22 cellular contexts compared by ENCODE assay signal in the genomic region with DNA sequence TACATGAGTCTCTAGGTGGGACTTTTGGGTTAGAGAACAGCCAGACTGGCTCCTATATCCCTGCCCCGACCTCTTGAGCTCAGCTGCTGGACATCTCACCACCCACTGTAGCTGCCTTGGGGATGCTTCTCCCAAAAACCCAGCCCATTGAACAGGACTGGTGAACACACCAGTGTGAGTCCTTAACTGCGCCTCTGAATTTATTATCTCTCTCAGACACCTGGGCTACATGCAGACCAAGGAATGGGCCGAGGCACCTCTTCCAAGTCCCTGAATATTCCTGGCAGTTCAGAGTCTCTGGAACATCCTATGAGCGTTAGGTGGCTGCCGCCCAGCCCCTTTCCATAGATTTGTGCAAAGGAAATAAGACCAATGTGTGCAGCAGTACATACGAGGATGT.
DNase-seq lines count a peak whose midpoint lies in the region; ATAC-seq and TF ChIP-seq lines count a peak whose summit lies in the region.
"Had no signal": no experiment of that assay in that cellular context is flagged by ENCODE, and none has a peak within 500 bp of the region (broad histone marks: within the 10 kb centered on the region; RNA-seq: fewer than 3 reads in every experiment).

No MANE protein-coding gene starts in this region.

- H3K36me3 Mint-ChIP-seq in activated T-cell treated with anti-CD3 and anti-CD28 coated beads, Interleukin-2, amount 50 U/mL, for 24 hours (ENCODE audit: low read depth), result peaks cover 5% of the 10 kb centered on the region
- H3K36me3 Mint-ChIP-seq in CD14-positive monocyte, result peaks cover 64 to 77% of the 10 kb centered on the region in 2 donors

- peaks cover 70% of the 10 kb centered on the region for H3K79me1 ChIP-seq in mesenchymal stem cell (replicated peaks; ENCODE audit: low read length, poor library complexity, severe bottlenecking)

- no peaks in the 10 kb centered on the region for H3K27me3 ChIP-seq in mesenchymal stem cell (ENCODE audit: control insufficient read depth in 1 of 2, insufficient read depth in 1 of 2, low read length in 2 of 2)
- no peaks in the 10 kb centered on the region for H3K27me3 ChIP-seq in thoracic aorta (replicated peaks; ENCODE audit: insufficient read depth)
- H3K27me3 ChIP-seq: gastrocnemius medialis had no signal

- no peak for ATAC-seq in thoracic aorta (ENCODE audit: insufficient number of reproducible peaks, low FRiP score, low read depth)
- no peak for ATAC-seq in HG03457 (IDR thresholded peaks at IDR 0.05; ENCODE audit: unreplicated experiment)
- ATAC-seq: activated naive CD8-positive, alpha-beta T cell treated with anti-CD3 and anti-CD28 coated beads, Interleukin-2, amount 50 U/mL, for 24 hours; gastrocnemius medialis; SK-N-SH treated with all-trans-retinoic acid at 6 μM for 48 hours had no signal

- H3K27ac ChIP-seq in caudate nucleus (ENCODE audit: low read depth, low read length) (peak overlapping the region; percentile 94), mesenchymal stem cell (ENCODE audit: low read length, poor library complexity, severe bottlenecking) (no peak overlapping the region), thoracic aorta (peak overlapping the region; percentile 77 to 78)
- H3K27ac ChIP-seq: HL-60, RWPE1 had no signal

- no peak overlapping the region for H4K8ac ChIP-seq in mesenchymal stem cell (ENCODE audit: low read length)

- no peak overlapping the region for H2BK12ac ChIP-seq in mesenchymal stem cell (ENCODE audit: low read length in 2 of 2)

- TF ChIP-seq CTCF in thoracic aorta (IDR thresholded peaks at IDR 0.05) (no peak), CD14-positive monocyte (IDR thresholded peaks at IDR 0.05) (no peak)

- no peak for DNase-seq in activated T-cell treated with anti-CD3 and anti-CD28 coated beads, Interleukin-2, amount 50 U/mL, for 24 hours
- no peak for DNase-seq in activated T-cell treated with anti-CD3 and anti-CD28 coated beads, Interleukin-2, amount 50 U/mL, for 1 hour
- DNase-seq in caudate nucleus (lab: John Stamatoyannopoulos, UW) (no peak), mesenchymal stem cell (no peak), thoracic aorta (ENCODE audit: low spot score) (no peak), occipital lobe (lab: John Stamatoyannopoulos, UW) (no peak), CD14-positive monocyte (ENCODE audit: low spot score) (no peak)
- DNase-seq: 8988T; activated CD4-positive, alpha-beta T cell treated with anti-CD3 and anti-CD28 coated beads for 1 hour; activated naive CD8-positive, alpha-beta T cell treated with anti-CD3 and anti-CD28 coated beads, Interleukin-2, amount 50 U/mL, for 24 hours; gastrocnemius medialis; mesendoderm; NCI-H1417 treated with DMSO at 0.1 percent for 48 hours; NCI-H526; stimulated activated CD4-positive, alpha-beta T cell treated with anti-CD3 and anti-CD28 coated beads, Interleukin-2, amount 100 ng/mL, for 24 hours; T1000 had no signal

- no peak overlapping the region for H2BK15ac ChIP-seq in mesenchymal stem cell (ENCODE audit: low read depth, poor library complexity, severe bottlenecking)

- no peak overlapping the region for H3K18ac ChIP-seq in mesenchymal stem cell (ENCODE audit: low read depth in 1 of 2, low read length in 2 of 2)

- no peak overlapping the region for H2BK120ac ChIP-seq in mesenchymal stem cell (ENCODE audit: low read depth, low read length)

- H3K4me1 ChIP-seq in mesenchymal stem cell (ENCODE audit: control insufficient read depth, insufficient read depth, low read depth, low read length) (peaks cover 33% of the 10 kb centered on the region), thoracic aorta (ENCODE audit: control insufficient read depth in 1 of 2, low read depth in 2 of 2) (peaks cover 58 to 89% of the 10 kb centered on the region in 2 donors)

- H2AK5ac ChIP-seq in mesenchymal stem cell (ENCODE audit: low read length, severe bottlenecking), result no peak overlapping the region

- no peak overlapping the region for H3K14ac ChIP-seq in mesenchymal stem cell (ENCODE audit: low read length in 2 of 2)

- H3K4ac ChIP-seq in mesenchymal stem cell (ENCODE audit: low read depth in 1 of 2, low read length in 2 of 2), result no peak overlapping the region

- H2BK5ac ChIP-seq in mesenchymal stem cell (ENCODE audit: low read depth, low read length, poor library complexity, severe bottlenecking), result no peak overlapping the region

- H3K9me3 Mint-ChIP-seq in activated T-cell treated with anti-CD3 and anti-CD28 coated beads, Interleukin-2, amount 50 U/mL, for 24 hours, result no peaks in the 10 kb centered on the region
- no peaks in the 10 kb centered on the region for H3K9me3 Mint-ChIP-seq in CD14-positive monocyte
- H3K9me3 Mint-ChIP-seq: activated naive CD8-positive, alpha-beta T cell treated with anti-CD3 and anti-CD28 coated beads, Interleukin-2, amount 50 U/mL, for 24 hours; activated T-helper 2 cell treated with anti-CD3 and anti-CD28 coated beads, Interferon-gamma antibody, Interleukin-2, Interleukin-4, amounts not matched to agents 10 μg/mL and 5 μg/mL and 100 μg/mL, durations not matched to agents 14 hours and 24 hours and 36 hours; stimulated activated naive CD8-positive, alpha-beta T cell treated with anti-CD3 and anti-CD28 coated beads, Interleukin-15, Interleukin-2, amounts not matched to agents 100 ng/mL and 50 ng/mL, for 24 hours had no signal

- peaks cover 45% of the 10 kb centered on the region for H3K4me1 Mint-ChIP-seq in activated T-cell treated with anti-CD3 and anti-CD28 coated beads, Interleukin-2, amount 50 U/mL, for 24 hours (ENCODE audit: low read depth)
- peaks cover 40% of the 10 kb centered on the region for H3K4me1 Mint-ChIP-seq in CD14-positive monocyte

- H3K4me3 ChIP-seq in mesenchymal stem cell (ENCODE audit: insufficient read depth in 1 of 2, low read depth in 1 of 2, low read length in 2 of 2) (no peak overlapping the region), thoracic aorta (peak overlapping the region; percentile 14)
- H3K4me3 ChIP-seq: gastrocnemius medialis had no signal

- no peak overlapping the region for H2AFZ ChIP-seq in mesenchymal stem cell (ENCODE audit: low read depth, low read length)

- H3K23ac ChIP-seq in mesenchymal stem cell (ENCODE audit: low read length in 2 of 2), result no peak overlapping the region

- H3K36me3 ChIP-seq in mesenchymal stem cell (ENCODE audit: control insufficient read depth in 1 of 2, insufficient read depth in 2 of 2, low read depth in 1 of 2, low read length in 2 of 2), result peaks cover 4 to 33% of the 10 kb centered on the region in 2 experiments
- H3K36me3 ChIP-seq in thoracic aorta, result peaks cover 5% of the 10 kb centered on the region

- peak overlapping the region; percentile 27 for H3K9ac ChIP-seq in mesenchymal stem cell (ENCODE audit: low read length)

- WGBS in mesenchymal stem cell, result 92% methylated on average over 6 of the region's 6 CpGs

- H3K9me3 ChIP-seq in mesenchymal stem cell (ENCODE audit: control insufficient read depth, low read length) (no peaks in the 10 kb centered on the region), thoracic aorta (no peaks in the 10 kb centered on the region)
- H3K9me3 ChIP-seq: gastrocnemius medialis had no signal

- no peak overlapping the region for H3K4me3 Mint-ChIP-seq in activated T-cell treated with anti-CD3 and anti-CD28 coated beads, Interleukin-2, amount 50 U/mL, for 24 hours
- no peak overlapping the region for H3K4me3 Mint-ChIP-seq in CD14-positive monocyte
- H3K4me3 Mint-ChIP-seq: activated naive CD8-positive, alpha-beta T cell treated with anti-CD3 and anti-CD28 coated beads, Interleukin-2, amount 50 U/mL, for 24 hours; stimulated activated naive CD8-positive, alpha-beta T cell treated with anti-CD3 and anti-CD28 coated beads, Interleukin-15, Interleukin-2, amounts not matched to agents 100 ng/mL and 50 ng/mL, for 24 hours had no signal

- peak overlapping the region; percentile 31 for H3K27ac Mint-ChIP-seq in activated T-cell treated with anti-CD3 and anti-CD28 coated beads, Interleukin-2, amount 50 U/mL, for 24 hours
- no peak overlapping the region for H3K27ac Mint-ChIP-seq in CD14-positive monocyte
- H3K27ac Mint-ChIP-seq: activated naive CD8-positive, alpha-beta T cell treated with anti-CD3 and anti-CD28 coated beads, Interleukin-2, amount 50 U/mL, for 24 hours; activated T-helper 2 cell treated with anti-CD3 and anti-CD28 coated beads, Interferon-gamma antibody, Interleukin-2, Interleukin-4, amounts not matched to agents 10 μg/mL and 5 μg/mL and 100 μg/mL, durations not matched to agents 14 hours and 24 hours and 36 hours; stimulated activated naive CD8-positive, alpha-beta T cell treated with anti-CD3 and anti-CD28 coated beads, Interleukin-15, Interleukin-2, amounts not matched to agents 100 ng/mL and 50 ng/mL, for 24 hours had no signal

- H4K91ac ChIP-seq in mesenchymal stem cell (ENCODE audit: low read length), result no peak overlapping the region

- intact Hi-C loops in CD14-positive monocyte (cut with micrococcal nuclease), result no loop called here

- H3K4me2 ChIP-seq in mesenchymal stem cell (ENCODE audit: low read length, poor library complexity, severe bottlenecking), result no peak overlapping the region

- H3K27me3 Mint-ChIP-seq in activated T-cell treated with anti-CD3 and anti-CD28 coated beads, Interleukin-2, amount 50 U/mL, for 24 hours, result no peaks in the 10 kb centered on the region
- H3K27me3 Mint-ChIP-seq in CD14-positive monocyte (ENCODE audit: low read depth in 3 of 3), result peaks cover 1 to 2% (median 2%) of the 10 kb centered on the region in 3 donors
- H3K27me3 Mint-ChIP-seq: activated naive CD8-positive, alpha-beta T cell treated with anti-CD3 and anti-CD28 coated beads, Interleukin-2, amount 50 U/mL, for 24 hours; stimulated activated naive CD8-positive, alpha-beta T cell treated with anti-CD3 and anti-CD28 coated beads, Interleukin-15, Interleukin-2, amounts not matched to agents 100 ng/mL and 50 ng/mL, for 24 hours had no signal
